8 cellular contexts compared by ENCODE assay signal in the genomic region with DNA sequence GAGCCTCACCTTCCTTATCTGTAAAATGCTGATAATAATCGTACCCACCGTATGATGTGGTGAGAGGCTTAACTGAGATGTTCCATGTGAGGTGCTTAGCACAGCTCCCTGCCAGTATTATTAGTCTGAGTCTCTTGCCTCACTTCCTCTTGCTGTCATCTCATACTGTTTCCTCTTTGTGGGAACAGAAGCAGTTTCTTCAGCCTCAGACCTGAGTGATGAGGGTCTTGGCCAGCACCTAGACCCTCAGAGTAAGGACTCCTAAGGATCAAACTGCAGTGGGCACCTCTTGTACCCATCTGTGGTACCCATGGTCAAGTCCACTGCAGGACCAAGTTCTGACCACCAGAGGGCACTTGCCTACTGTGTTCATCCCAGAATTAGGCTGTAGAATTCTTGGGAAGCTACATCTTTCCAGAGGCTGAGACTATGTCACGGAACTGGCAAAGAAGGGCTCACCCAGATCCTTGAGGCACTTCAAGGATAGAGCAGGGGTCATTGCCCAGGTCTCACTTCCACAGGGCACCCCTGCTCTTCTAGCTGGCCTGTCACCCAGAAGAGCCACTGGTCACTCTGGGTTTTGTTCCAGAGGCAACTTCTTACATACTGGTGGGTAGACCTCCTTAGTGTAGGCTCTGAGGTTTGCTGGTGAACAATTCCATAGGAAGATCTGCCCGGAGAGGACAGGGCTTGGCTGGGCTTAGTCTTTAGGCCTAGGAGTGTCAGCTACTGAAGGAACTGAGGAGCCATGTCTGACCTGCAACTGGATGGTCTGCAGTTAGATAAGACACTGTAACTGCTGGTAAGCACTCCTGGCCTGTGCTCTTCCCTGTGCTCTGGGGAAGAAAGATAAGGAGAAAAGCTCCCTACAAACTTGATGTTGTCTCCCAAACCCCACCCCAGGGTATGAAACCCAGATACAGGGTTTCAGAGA. TPM values are rescaled to one million over a fixed set of nuclear protein-coding genes. Genes with fewer than 3 reads are reported as not detected.
DNase-seq lines count a peak whose midpoint lies in the region; ATAC-seq and TF ChIP-seq lines count a peak whose summit lies in the region.

No MANE protein-coding gene starts in this region.

- H3K27ac Mint-ChIP-seq in CD8-positive, alpha-beta T cell: no peak overlapping the region
- peak overlapping the region; percentile 32 for H3K27ac Mint-ChIP-seq in neural crest cell (ENCODE audit: unreplicated experiment)

- no peaks in the 10 kb centered on the region for H3K36me3 ChIP-seq in CD8-positive, alpha-beta T cell (ENCODE audit: insufficient read depth, low read length)
- no peaks in the 10 kb centered on the region; the same call in none of the 2 replicates for H3K36me3 ChIP-seq in OCI-LY7 (ENCODE audit: insufficient read depth, low read length)

- no peak overlapping the region for H3K27ac ChIP-seq in CD8-positive, alpha-beta T cell (ENCODE audit: low read depth, low read length)
- H3K27ac ChIP-seq in OCI-LY7 (ENCODE audit: low read depth, low read length, poor library complexity, severe bottlenecking): no peak overlapping the region

- peaks cover 24% of the 10 kb centered on the region for H3K36me3 Mint-ChIP-seq in CD8-positive, alpha-beta T cell
- peaks cover 2% of the 10 kb centered on the region for H3K36me3 Mint-ChIP-seq in neural crest cell (ENCODE audit: low read depth)

- H4K20me1 ChIP-seq in OCI-LY7 (ENCODE audit: insufficient read depth, low read length): no peaks in the 10 kb centered on the region

- CTCF ChIA-PET in CD8-positive, alpha-beta T cell (lab: Charles Lee): interaction anchor here (0.7 to 3.1 kb wide), 23 partner anchors 9 to 651 kb away, joined by 3 to 20 read pairs (median 5); a partner anchor contains a TSS
- CTCF ChIA-PET in OCI-LY7 (lab: Charles Lee; ENCODE audit: unreplicated experiment): no interaction called here

- peak; percentile 36 for ATAC-seq in CD8-positive, alpha-beta T cell
- ATAC-seq in HG02642 (IDR thresholded peaks at IDR 0.05; ENCODE audit: poor library complexity, unreplicated experiment) (peak; percentile 46), HG03378 (IDR thresholded peaks at IDR 0.05; ENCODE audit: unreplicated experiment) (no peak)

- no peaks in the 10 kb centered on the region for H3K4me1 Mint-ChIP-seq in CD8-positive, alpha-beta T cell (ENCODE audit: low read depth)
- H3K4me1 Mint-ChIP-seq in neural crest cell: no peaks in the 10 kb centered on the region

- H3K27me3 Mint-ChIP-seq in CD8-positive, alpha-beta T cell (ENCODE audit: low read depth): no peaks in the 10 kb centered on the region
- no peaks in the 10 kb centered on the region for H3K27me3 Mint-ChIP-seq in neural crest cell (ENCODE audit: low read depth)

- no peaks in the 10 kb centered on the region for H3K27me3 ChIP-seq in CD8-positive, alpha-beta T cell (ENCODE audit: insufficient read depth, low read length)

- H3K4me3 ChIP-seq in CD8-positive, alpha-beta T cell (ENCODE audit: low read depth, low read length): no peak overlapping the region
- no peak overlapping the region for H3K4me3 ChIP-seq in OCI-LY7 (ENCODE audit: low read depth, low read length, poor library complexity, severe bottlenecking)

- no peaks in the 10 kb centered on the region for H3K9me2 ChIP-seq in OCI-LY7 (ENCODE audit: insufficient read depth, low read length)

- peak in 6 of 7 experiments; percentile 12 to 62 (median 50) for DNase-seq in CD8-positive, alpha-beta T cell
- DNase-seq in OCI-LY7 (ENCODE audit: low spot score): peak; percentile 58
- peak; percentile 61 to 65 for DNase-seq in activated T-cell treated with anti-CD3 and anti-CD28 coated beads, Interleukin-2, amount 50 U/mL, for 48 hours
- peak; percentile 39 for DNase-seq in fibroblast of the conjunctiva (ENCODE audit: low read depth)
- DNase-seq in neural crest cell (ENCODE audit: low read depth, low spot score): peak; percentile 71
- DNase-seq in ureter (ENCODE audit: low spot score): peak; percentile 61

- H2AFZ ChIP-seq in OCI-LY7 (ENCODE audit: low read length): no peak overlapping the region

- no peaks in the 10 kb centered on the region for H3K9me3 Mint-ChIP-seq in CD8-positive, alpha-beta T cell
- H3K9me3 Mint-ChIP-seq in neural crest cell: no peaks in the 10 kb centered on the region

- no TSS peak for BruUV-seq in OCI-LY7 (replicated peaks; lab: Mats Ljungman, UMichigan)

- TF ChIP-seq CTCF in CD8-positive, alpha-beta T cell (IDR thresholded peaks at IDR 0.05): peak; percentile 64
- TF ChIP-seq CTCF in OCI-LY7 (conservative IDR thresholded peaks at IDR 0.05; ENCODE audit: low read length): peak; percentile 94
- TF ChIP-seq CTCF in neural crest cell (conservative IDR thresholded peaks at IDR 0.05): peak; percentile 92

- no peaks in the 10 kb centered on the region for H3K79me2 ChIP-seq in OCI-LY7 (ENCODE audit: insufficient read depth, low read depth, low read length)

- H3K4me1 ChIP-seq in CD8-positive, alpha-beta T cell (ENCODE audit: insufficient read depth, low read length): no peaks in the 10 kb centered on the region
- H3K4me1 ChIP-seq in OCI-LY7 (ENCODE audit: insufficient read depth, low read length, poor library complexity, severe bottlenecking): no peaks in the 10 kb centered on the region

- no peak overlapping the region for H3K4me2 ChIP-seq in OCI-LY7 (ENCODE audit: low read length)

- POLR2A ChIA-PET in CD8-positive, alpha-beta T cell (lab: Charles Lee): no interaction called here
- POLR2A ChIA-PET in OCI-LY7 (lab: Charles Lee): no interaction called here

- intact Hi-C loops in CD8-positive, alpha-beta T cell (cut with DNase I, micrococcal nuclease): loop anchor here in 1 of 2 experiments (1.0 to 10.0 kb wide), 4 partner anchors 155 to 652 kb away; no protein-coding TSS in a partner anchor
- intact Hi-C loops in OCI-LY7 (cut with micrococcal nuclease; ENCODE audit: unreplicated experiment): loop anchor here (1.0 kb wide), 2 partner anchors 154 to 542 kb away; no protein-coding TSS in a partner anchor

- no peaks in the 10 kb centered on the region for H3K9me3 ChIP-seq in CD8-positive, alpha-beta T cell (ENCODE audit: low read length)
- H3K9me3 ChIP-seq in OCI-LY7 (ENCODE audit: low read length): no peaks in the 10 kb centered on the region

- H3K4me3 Mint-ChIP-seq in CD8-positive, alpha-beta T cell: no peak overlapping the region
- H3K4me3 Mint-ChIP-seq in neural crest cell: no peak overlapping the region

RNA-seq across cellular contexts. Expression of a gene that starts 20.6 kb away (rescaled TPM):
- under 1 TPM; 0.47 to 0.76 TPM for total RNA-seq in CD8-positive, alpha-beta T cell
- 0.41 and 1.3 TPM in 2 replicates for total RNA-seq in OCI-LY7 (2014; rRNA removed; shearing (Covaris generic))
- total RNA-seq in OCI-LY7 (2022) (0.48 and 0.87 TPM in 2 replicates), neural crest cell (1.0 and 1.6 TPM in 2 replicates), ureter (29.8 TPM)

RNA-seq across cellular contexts. Expression of a gene that starts 30.7 kb away (rescaled TPM):
- total RNA-seq in CD8-positive, alpha-beta T cell: 10 to 100 TPM; 11.8 to 12.8 TPM
- total RNA-seq in OCI-LY7 (2014; rRNA removed; shearing (Covaris generic)): 22.4 and 23.8 TPM in 2 replicates
- total RNA-seq in OCI-LY7 (2022) (27.8 and 28.3 TPM in 2 replicates), neural crest cell (20.3 and 22.4 TPM in 2 replicates), ureter (24.7 TPM)

RNA-seq across cellular contexts. Expression of a gene that starts 52.5 kb away (rescaled TPM):
- total RNA-seq in CD8-positive, alpha-beta T cell: 10 to 100 TPM; 11.5 to 14.1 TPM
- 20.6 and 24.7 TPM in 2 replicates for total RNA-seq in OCI-LY7 (2014; rRNA removed; shearing (Covaris generic))
- 22.7 and 26.2 TPM in 2 replicates for total RNA-seq in OCI-LY7 (2022)
- total RNA-seq in neural crest cell: 57.6 and 67.4 TPM in 2 replicates
- 33.9 TPM for total RNA-seq in ureter

Comparison
In these comparisons a context has a peak if more than half of its experiments do, and no peak if none do; other contexts are left out.
1. RNA of a gene that starts 20.6 kb away (total RNA-seq): 29.8 TPM in ureter (single experiment); 1.0 to 1.6 TPM in neural crest cell, 0.47 to 0.76 TPM in CD8-positive, alpha-beta T cell and 0.41 to 1.3 TPM in OCI-LY7; every median in the first group is over 10 times any median in the second.
2. Peak in every context shown above with its lines, with median percentiles within 50 percentile points of each other: DNase-seq and CTCF ChIP-seq.